Comparison of ENCODE assay signal across 1 cellular context in the genomic region with DNA sequence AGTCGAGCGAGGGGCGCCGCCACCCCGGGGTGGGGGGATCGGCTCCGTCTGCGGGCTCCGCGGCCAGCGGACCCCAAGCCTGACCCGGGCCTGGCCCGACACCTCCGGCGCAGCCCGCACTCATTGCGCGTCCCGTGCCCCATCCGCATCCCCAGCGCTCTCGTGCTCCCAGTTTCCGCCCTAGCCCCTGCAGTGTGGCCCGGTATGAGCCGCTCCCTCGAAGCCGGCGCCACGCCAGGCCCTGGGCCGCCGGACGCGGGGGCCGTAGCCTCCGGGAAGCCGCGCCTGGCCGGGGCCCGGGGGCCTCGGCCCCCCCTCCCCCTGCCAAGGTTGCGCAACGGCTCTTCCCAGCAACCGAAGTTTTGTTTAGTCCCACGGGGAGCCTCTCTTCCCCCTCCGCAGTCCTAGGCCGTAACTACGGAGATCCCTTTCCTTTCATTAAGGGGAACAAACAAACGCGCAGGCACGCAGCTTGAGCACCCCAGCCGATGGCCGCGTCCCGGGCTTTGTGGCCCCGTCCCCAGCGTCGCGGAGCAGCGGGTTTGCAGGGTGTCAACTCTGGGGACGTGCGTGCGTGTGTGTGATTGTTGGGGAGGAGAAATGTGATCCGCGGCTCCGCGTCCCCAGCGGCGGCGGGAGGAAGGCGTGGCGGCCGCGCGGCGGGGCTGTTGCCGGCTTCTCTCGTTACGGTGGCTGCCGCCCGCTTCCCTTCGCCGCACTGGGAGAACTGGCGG.
TF ChIP-seq lines count a peak whose summit lies in the region.

No MANE protein-coding gene starts in this region.

TF ChIP-seq in HepG2, 621 proteins besides CTCF, POLR2A, EP300 and RAD21 (continued from another document and continues in another):
- TF ChIP-seq, protein P1, sequence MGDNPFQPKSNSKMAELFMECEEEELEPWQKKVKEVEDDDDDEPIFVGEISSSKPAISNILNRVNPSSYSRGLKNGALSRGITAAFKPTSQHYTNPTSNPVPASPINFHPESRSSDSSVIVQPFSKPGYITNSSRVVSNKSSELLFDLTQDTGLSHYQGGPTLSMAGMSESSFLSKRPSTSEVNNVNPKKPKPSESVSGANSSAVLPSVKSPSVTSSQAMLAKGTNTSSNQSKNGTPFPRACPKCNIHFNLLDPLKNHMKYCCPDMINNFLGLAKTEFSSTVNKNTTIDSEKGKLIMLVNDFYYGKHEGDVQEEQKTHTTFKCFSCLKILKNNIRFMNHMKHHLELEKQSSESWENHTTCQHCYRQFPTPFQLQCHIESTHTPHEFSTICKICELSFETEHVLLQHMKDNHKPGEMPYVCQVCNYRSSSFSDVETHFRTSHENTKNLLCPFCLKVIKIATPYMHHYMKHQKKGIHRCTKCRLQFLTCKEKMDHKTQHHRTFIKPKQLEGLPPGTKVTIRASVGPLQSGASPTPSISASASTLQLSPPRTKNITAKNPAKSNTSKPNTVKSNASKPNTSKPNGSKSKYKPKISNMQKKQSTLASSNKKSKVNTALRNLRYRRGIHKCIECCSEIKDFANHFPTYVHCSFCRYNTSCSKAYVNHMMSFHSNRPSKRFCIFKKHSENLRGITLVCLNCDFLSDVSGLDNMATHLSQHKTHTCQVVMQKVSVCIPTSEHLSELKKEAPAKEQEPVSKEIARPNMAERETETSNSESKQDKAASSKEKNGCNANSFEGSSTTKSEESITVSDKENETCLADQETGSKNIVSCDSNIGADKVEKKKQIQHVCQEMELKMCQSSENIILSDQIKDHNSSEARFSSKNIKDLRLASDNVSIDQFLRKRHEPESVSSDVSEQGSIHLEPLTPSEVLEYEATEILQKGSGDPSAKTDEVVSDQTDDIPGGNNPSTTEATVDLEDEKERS (CRISPR knock-in tag; IDR thresholded peaks at IDR 0.05): no peak
- TF ChIP-seq TSC22D2 (CRISPR knock-in tag; IDR thresholded peaks at IDR 0.05; ENCODE audit: borderline replicate concordance): no peak
- no peak for TF ChIP-seq RELA (CRISPR knock-in tag; IDR thresholded peaks at IDR 0.05)
- no peak for TF ChIP-seq ZFP36 (IDR thresholded peaks at IDR 0.05; ENCODE audit: borderline replicate concordance, low read depth, low read length, partially characterized antibody)
- TF ChIP-seq, protein P2, sequence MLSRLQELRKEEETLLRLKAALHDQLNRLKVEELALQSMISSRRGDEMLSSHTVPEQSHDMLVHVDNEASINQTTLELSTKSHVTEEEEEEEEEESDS (CRISPR knock-in tag; IDR thresholded peaks at IDR 0.05; ENCODE audit: borderline replicate concordance): no peak
- TF ChIP-seq ZFP90 (CRISPR knock-in tag; IDR thresholded peaks at IDR 0.05; ENCODE audit: borderline replicate concordance): 0 out of 2 replicates have a peak, but pooled peaks have one; percentile 5
- TF ChIP-seq DMAP1 (CRISPR knock-in tag; IDR thresholded peaks at IDR 0.05): peak; percentile 76
- peak; percentile 46 for TF ChIP-seq NR2C2 (CRISPR knock-in tag; IDR thresholded peaks at IDR 0.05; ENCODE audit: borderline replicate concordance)
- TF ChIP-seq, protein P3, sequence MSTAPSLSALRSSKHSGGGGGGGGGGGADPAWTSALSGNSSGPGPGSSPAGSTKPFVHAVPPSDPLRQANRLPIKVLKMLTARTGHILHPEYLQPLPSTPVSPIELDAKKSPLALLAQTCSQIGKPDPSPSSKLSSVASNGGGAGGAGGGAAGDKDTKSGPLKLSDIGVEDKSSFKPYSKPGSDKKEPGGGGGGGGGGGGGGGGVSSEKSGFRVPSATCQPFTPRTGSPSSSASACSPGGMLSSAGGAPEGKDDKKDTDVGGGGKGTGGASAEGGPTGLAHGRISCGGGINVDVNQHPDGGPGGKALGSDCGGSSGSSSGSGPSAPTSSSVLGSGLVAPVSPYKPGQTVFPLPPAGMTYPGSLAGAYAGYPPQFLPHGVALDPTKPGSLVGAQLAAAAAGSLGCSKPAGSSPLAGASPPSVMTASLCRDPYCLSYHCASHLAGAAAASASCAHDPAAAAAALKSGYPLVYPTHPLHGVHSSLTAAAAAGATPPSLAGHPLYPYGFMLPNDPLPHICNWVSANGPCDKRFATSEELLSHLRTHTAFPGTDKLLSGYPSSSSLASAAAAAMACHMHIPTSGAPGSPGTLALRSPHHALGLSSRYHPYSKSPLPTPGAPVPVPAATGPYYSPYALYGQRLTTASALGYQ (CRISPR knock-in tag; IDR thresholded peaks at IDR 0.05): no peak
- no peak for TF ChIP-seq MXI1 (IDR thresholded peaks at IDR 0.05; ENCODE audit: borderline replicate concordance, low read depth, low read length)
- no peak for TF ChIP-seq NCOA1 (CRISPR knock-in tag; IDR thresholded peaks at IDR 0.05)
- no peak for TF ChIP-seq ZMYM2 (CRISPR knock-in tag; IDR thresholded peaks at IDR 0.05)
- TF ChIP-seq, protein P4, sequence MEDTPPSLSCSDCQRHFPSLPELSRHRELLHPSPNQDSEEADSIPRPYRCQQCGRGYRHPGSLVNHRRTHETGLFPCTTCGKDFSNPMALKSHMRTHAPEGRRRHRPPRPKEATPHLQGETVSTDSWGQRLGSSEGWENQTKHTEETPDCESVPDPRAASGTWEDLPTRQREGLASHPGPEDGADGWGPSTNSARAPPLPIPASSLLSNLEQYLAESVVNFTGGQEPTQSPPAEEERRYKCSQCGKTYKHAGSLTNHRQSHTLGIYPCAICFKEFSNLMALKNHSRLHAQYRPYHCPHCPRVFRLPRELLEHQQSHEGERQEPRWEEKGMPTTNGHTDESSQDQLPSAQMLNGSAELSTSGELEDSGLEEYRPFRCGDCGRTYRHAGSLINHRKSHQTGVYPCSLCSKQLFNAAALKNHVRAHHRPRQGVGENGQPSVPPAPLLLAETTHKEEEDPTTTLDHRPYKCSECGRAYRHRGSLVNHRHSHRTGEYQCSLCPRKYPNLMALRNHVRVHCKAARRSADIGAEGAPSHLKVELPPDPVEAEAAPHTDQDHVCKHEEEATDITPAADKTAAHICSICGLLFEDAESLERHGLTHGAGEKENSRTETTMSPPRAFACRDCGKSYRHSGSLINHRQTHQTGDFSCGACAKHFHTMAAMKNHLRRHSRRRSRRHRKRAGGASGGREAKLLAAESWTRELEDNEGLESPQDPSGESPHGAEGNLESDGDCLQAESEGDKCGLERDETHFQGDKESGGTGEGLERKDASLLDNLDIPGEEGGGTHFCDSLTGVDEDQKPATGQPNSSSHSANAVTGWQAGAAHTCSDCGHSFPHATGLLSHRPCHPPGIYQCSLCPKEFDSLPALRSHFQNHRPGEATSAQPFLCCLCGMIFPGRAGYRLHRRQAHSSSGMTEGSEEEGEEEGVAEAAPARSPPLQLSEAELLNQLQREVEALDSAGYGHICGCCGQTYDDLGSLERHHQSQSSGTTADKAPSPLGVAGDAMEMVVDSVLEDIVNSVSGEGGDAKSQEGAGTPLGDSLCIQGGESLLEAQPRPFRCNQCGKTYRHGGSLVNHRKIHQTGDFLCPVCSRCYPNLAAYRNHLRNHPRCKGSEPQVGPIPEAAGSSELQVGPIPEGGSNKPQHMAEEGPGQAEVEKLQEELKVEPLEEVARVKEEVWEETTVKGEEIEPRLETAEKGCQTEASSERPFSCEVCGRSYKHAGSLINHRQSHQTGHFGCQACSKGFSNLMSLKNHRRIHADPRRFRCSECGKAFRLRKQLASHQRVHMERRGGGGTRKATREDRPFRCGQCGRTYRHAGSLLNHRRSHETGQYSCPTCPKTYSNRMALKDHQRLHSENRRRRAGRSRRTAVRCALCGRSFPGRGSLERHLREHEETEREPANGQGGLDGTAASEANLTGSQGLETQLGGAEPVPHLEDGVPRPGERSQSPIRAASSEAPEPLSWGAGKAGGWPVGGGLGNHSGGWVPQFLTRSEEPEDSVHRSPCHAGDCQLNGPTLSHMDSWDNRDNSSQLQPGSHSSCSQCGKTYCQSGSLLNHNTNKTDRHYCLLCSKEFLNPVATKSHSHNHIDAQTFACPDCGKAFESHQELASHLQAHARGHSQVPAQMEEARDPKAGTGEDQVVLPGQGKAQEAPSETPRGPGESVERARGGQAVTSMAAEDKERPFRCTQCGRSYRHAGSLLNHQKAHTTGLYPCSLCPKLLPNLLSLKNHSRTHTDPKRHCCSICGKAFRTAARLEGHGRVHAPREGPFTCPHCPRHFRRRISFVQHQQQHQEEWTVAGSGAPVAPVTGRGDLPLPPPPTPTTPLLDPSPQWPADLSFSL (CRISPR knock-in tag; IDR thresholded peaks at IDR 0.05): no peak
- TF ChIP-seq ZNF337 (CRISPR knock-in tag; IDR thresholded peaks at IDR 0.05; ENCODE audit: borderline replicate concordance, low read depth): no peak; the same call in 1 of the 2 replicates
- TF ChIP-seq, protein P5, sequence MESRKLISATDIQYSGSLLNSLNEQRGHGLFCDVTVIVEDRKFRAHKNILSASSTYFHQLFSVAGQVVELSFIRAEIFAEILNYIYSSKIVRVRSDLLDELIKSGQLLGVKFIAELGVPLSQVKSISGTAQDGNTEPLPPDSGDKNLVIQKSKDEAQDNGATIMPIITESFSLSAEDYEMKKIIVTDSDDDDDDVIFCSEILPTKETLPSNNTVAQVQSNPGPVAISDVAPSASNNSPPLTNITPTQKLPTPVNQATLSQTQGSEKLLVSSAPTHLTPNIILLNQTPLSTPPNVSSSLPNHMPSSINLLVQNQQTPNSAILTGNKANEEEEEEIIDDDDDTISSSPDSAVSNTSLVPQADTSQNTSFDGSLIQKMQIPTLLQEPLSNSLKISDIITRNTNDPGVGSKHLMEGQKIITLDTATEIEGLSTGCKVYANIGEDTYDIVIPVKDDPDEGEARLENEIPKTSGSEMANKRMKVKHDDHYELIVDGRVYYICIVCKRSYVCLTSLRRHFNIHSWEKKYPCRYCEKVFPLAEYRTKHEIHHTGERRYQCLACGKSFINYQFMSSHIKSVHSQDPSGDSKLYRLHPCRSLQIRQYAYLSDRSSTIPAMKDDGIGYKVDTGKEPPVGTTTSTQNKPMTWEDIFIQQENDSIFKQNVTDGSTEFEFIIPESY (CRISPR knock-in tag; IDR thresholded peaks at IDR 0.05): no peak
- TF ChIP-seq ZNF101 (CRISPR knock-in tag; IDR thresholded peaks at IDR 0.05; ENCODE audit: borderline replicate concordance, low read depth): no peak
- TF ChIP-seq ZNF124 (CRISPR knock-in tag; IDR thresholded peaks at IDR 0.05): no peak
- 0 out of 2 replicates have a peak, but pooled peaks have one; percentile 38 for TF ChIP-seq CBX5 (CRISPR knock-in tag; IDR thresholded peaks at IDR 0.05; ENCODE audit: borderline replicate concordance)
- no peak for TF ChIP-seq ZNF782 (CRISPR knock-in tag; IDR thresholded peaks at IDR 0.05; ENCODE audit: borderline replicate concordance)
- TF ChIP-seq SPEN (CRISPR knock-in tag; IDR thresholded peaks at IDR 0.05; ENCODE audit: low read depth): peak; percentile 66
- TF ChIP-seq ZNF296 (CRISPR knock-in tag; conservative IDR thresholded peaks at IDR 0.05): no peak; the same call in 1 of the 2 replicates
- TF ChIP-seq, protein P6, sequence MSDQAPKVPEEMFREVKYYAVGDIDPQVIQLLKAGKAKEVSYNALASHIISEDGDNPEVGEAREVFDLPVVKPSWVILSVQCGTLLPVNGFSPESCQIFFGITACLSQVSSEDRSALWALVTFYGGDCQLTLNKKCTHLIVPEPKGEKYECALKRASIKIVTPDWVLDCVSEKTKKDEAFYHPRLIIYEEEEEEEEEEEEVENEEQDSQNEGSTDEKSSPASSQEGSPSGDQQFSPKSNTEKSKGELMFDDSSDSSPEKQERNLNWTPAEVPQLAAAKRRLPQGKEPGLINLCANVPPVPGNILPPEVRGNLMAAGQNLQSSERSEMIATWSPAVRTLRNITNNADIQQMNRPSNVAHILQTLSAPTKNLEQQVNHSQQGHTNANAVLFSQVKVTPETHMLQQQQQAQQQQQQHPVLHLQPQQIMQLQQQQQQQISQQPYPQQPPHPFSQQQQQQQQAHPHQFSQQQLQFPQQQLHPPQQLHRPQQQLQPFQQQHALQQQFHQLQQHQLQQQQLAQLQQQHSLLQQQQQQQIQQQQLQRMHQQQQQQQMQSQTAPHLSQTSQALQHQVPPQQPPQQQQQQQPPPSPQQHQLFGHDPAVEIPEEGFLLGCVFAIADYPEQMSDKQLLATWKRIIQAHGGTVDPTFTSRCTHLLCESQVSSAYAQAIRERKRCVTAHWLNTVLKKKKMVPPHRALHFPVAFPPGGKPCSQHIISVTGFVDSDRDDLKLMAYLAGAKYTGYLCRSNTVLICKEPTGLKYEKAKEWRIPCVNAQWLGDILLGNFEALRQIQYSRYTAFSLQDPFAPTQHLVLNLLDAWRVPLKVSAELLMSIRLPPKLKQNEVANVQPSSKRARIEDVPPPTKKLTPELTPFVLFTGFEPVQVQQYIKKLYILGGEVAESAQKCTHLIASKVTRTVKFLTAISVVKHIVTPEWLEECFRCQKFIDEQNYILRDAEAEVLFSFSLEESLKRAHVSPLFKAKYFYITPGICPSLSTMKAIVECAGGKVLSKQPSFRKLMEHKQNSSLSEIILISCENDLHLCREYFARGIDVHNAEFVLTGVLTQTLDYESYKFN (CRISPR knock-in tag; conservative IDR thresholded peaks at IDR 0.05): peak; percentile 48; the same call in 1 of the 2 replicates
- TF ChIP-seq TP53 (CRISPR knock-in tag; conservative IDR thresholded peaks at IDR 0.05): no peak
- no peak for TF ChIP-seq GATA4 (IDR thresholded peaks at IDR 0.05; ENCODE audit: borderline replicate concordance, low read depth)
- TF ChIP-seq PITX1 (CRISPR knock-in tag; IDR thresholded peaks at IDR 0.05): no peak; the same call in 1 of the 2 replicates
- no peak for TF ChIP-seq KLF15 (CRISPR knock-in tag; IDR thresholded peaks at IDR 0.05; ENCODE audit: borderline replicate concordance)
- 0 out of 2 replicates have a peak, but pooled peaks have one; percentile 8 for TF ChIP-seq ZNF652 (CRISPR knock-in tag; IDR thresholded peaks at IDR 0.05; ENCODE audit: borderline replicate concordance, low read depth)
- TF ChIP-seq ASH2L (IDR thresholded peaks at IDR 0.05; ENCODE audit: insufficient read length, low read depth, low read length): peak; percentile 92
- TF ChIP-seq ZFAT (CRISPR knock-in tag; conservative IDR thresholded peaks at IDR 0.05): no peak
- TF ChIP-seq TOPORS (CRISPR knock-in tag; IDR thresholded peaks at IDR 0.05): no peak
- TF ChIP-seq, protein P7, sequence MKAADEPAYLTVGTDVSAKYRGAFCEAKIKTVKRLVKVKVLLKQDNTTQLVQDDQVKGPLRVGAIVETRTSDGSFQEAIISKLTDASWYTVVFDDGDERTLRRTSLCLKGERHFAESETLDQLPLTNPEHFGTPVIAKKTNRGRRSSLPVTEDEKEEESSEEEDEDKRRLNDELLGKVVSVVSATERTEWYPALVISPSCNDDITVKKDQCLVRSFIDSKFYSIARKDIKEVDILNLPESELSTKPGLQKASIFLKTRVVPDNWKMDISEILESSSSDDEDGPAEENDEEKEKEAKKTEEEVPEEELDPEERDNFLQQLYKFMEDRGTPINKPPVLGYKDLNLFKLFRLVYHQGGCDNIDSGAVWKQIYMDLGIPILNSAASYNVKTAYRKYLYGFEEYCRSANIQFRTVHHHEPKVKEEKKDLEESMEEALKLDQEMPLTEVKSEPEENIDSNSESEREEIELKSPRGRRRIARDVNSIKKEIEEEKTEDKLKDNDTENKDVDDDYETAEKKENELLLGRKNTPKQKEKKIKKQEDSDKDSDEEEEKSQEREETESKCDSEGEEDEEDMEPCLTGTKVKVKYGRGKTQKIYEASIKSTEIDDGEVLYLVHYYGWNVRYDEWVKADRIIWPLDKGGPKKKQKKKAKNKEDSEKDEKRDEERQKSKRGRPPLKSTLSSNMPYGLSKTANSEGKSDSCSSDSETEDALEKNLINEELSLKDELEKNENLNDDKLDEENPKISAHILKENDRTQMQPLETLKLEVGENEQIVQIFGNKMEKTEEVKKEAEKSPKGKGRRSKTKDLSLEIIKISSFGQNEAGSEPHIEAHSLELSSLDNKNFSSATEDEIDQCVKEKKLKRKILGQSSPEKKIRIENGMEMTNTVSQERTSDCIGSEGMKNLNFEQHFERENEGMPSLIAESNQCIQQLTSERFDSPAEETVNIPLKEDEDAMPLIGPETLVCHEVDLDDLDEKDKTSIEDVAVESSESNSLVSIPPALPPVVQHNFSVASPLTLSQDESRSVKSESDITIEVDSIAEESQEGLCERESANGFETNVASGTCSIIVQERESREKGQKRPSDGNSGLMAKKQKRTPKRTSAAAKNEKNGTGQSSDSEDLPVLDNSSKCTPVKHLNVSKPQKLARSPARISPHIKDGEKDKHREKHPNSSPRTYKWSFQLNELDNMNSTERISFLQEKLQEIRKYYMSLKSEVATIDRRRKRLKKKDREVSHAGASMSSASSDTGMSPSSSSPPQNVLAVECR (CRISPR knock-in tag; IDR thresholded peaks at IDR 0.05; ENCODE audit: borderline replicate concordance): peak; percentile 61; the same call in 1 of the 2 replicates
- TF ChIP-seq SIN3B (IDR thresholded peaks at IDR 0.05; ENCODE audit: low read length): no peak
